Comparison of ENCODE assay signal across 22 cellular contexts in genomic region chr4:28462766-28463165, GRCh38.
A peak's percentile ranks its signal among the peaks of the same experiment; 100 is the strongest.
DNase-seq lines count a peak whose midpoint lies in the region; ATAC-seq and TF ChIP-seq lines count a peak whose summit lies in the region.
"Had no signal": no experiment of that assay in that cellular context is flagged by ENCODE, and none has a peak within 500 bp of the region (broad histone marks: within the 10 kb centered on the region; RNA-seq: fewer than 3 reads in every experiment).

No MANE protein-coding gene starts in this region.

- no peaks in the 10 kb centered on the region for H3K36me3 ChIP-seq in PC-9 (ENCODE audit: low read depth)
- no peaks in the 10 kb centered on the region for H3K36me3 ChIP-seq in BE2C
- H3K36me3 ChIP-seq: brain microvascular endothelial cell, prostate gland, upper lobe of right lung had no signal

- BruUV-seq in PC-9 (replicated peaks; lab: Mats Ljungman, UMichigan), result no TSS peak

- no peaks in the 10 kb centered on the region for H3K9me2 ChIP-seq in PC-9 (ENCODE audit: insufficient read depth)

- H3F3A ChIP-seq in PC-9 (ENCODE audit: insufficient read depth, low read depth), result no peaks in the 10 kb centered on the region

- intact Hi-C loops in PC-9 (cut with micrococcal nuclease; ENCODE audit: unreplicated experiment), result no loop called here

- H3K27me3 ChIP-seq in PC-9 (ENCODE audit: insufficient read depth, low read depth) (no peaks in the 10 kb centered on the region), BE2C (no peaks in the 10 kb centered on the region)
- H3K27me3 ChIP-seq: brain microvascular endothelial cell, upper lobe of right lung had no signal

- H4K20me1 ChIP-seq in PC-9 (ENCODE audit: insufficient read depth), result no peaks in the 10 kb centered on the region

- no peaks in the 10 kb centered on the region for H3K4me1 ChIP-seq in PC-9 (replicated peaks; ENCODE audit: insufficient read depth)
- no peaks in the 10 kb centered on the region for H3K4me1 ChIP-seq in BE2C
- H3K4me1 ChIP-seq: prostate gland, upper lobe of right lung had no signal

- H3K4me2 ChIP-seq in PC-9, result no peak overlapping the region

- H2AFZ ChIP-seq in PC-9, result peak overlapping the region; percentile 47; the same call in 1 of the 2 replicates

- H3K4me3 ChIP-seq in PC-9 (no peak overlapping the region), fibroblast of mammary gland (ENCODE audit: control insufficient read depth, low read depth, low read length) (no peak overlapping the region), BE2C (ENCODE audit: low read depth, low read length) (no peak overlapping the region)
- H3K4me3 ChIP-seq: prostate gland, upper lobe of right lung had no signal

- H3K9me3 ChIP-seq in PC-9 (ENCODE audit: insufficient read depth, low read depth) (no peaks in the 10 kb centered on the region), BE2C (no peaks in the 10 kb centered on the region)
- H3K9me3 ChIP-seq: prostate gland, upper lobe of right lung had no signal

- CTCF ChIA-PET in PC-9 (lab: Charles Lee), result no interaction called here

- POLR2A ChIA-PET in PC-9 (lab: Charles Lee; ENCODE audit: unreplicated experiment), result no interaction called here

- DNase-seq in NCI-H510A treated with DMSO at 0.1 percent for 48 hours (lab: John Stamatoyannopoulos, UW) (peak; percentile 16), NCI-H510A (lab: John Stamatoyannopoulos, UW) (no peak), PC-9 (no peak), fibroblast of mammary gland (ENCODE audit: low read depth) (peak; percentile 33), renal cortical epithelial cell (ENCODE audit: low read depth) (peak; percentile 5), KG1 (lab: John Stamatoyannopoulos, UW) (no peak), BE2C (no peak)
- DNase-seq: activated CD4-positive, alpha-beta T cell treated with anti-CD3 and anti-CD28 coated beads, Interleukin-2, amount 50 U/mL, for 48 hours; activated T-cell treated with anti-CD3 and anti-CD28 coated beads, Interleukin-2, amount 50 U/mL, for 24 hours; brain microvascular endothelial cell; CD4-positive, alpha-beta T cell; effector CD4-positive, alpha-beta T cell; KBM-7; naive thymus-derived CD4-positive, alpha-beta T cell; NCI-H1417 treated with DMSO at 0.1 percent for 48 hours; NCI-H226; stimulated activated naive CD8-positive, alpha-beta T cell treated with anti-CD3 and anti-CD28 coated beads, Interleukin-15, amount 100 ng/mL, for 72 hours; upper lobe of right lung had no signal

- H3K27ac ChIP-seq in PC-9, result no peak overlapping the region
- H3K27ac ChIP-seq: brain microvascular endothelial cell, HL-60, prostate gland, upper lobe of right lung had no signal

- H3K79me2 ChIP-seq in PC-9 (ENCODE audit: low read depth), result no peaks in the 10 kb centered on the region

- no peak; the same call in 1 of the 2 replicates for TF ChIP-seq CTCF in PC-9 (conservative IDR thresholded peaks at IDR 0.05)
- TF ChIP-seq CTCF in fibroblast of mammary gland (conservative IDR thresholded peaks at IDR 0.05; ENCODE audit: control insufficient read depth, insufficient read depth, low read depth, low read length), result peak; percentile 28
- no peak for TF ChIP-seq CTCF in BE2C (IDR thresholded peaks at IDR 0.05; ENCODE audit: low read depth, low read length)

- no peak for ATAC-seq in HG03196 (IDR thresholded peaks at IDR 0.05; ENCODE audit: unreplicated experiment)
- ATAC-seq: activated naive CD4-positive, alpha-beta T cell treated with anti-CD3 and anti-CD28 coated beads, Interleukin-2, amount 50 U/mL, for 72 hours; naive thymus-derived CD4-positive, alpha-beta T cell; stimulated activated naive CD8-positive, alpha-beta T cell treated with anti-CD3 and anti-CD28 coated beads, Interleukin-15, amount 100 ng/mL, for 72 hours; upper lobe of right lung had no signal

Comparison
In these comparisons a context has a peak if more than half of its experiments do, and no peak if none do; other contexts are left out.
1. DNase-seq: peak in NCI-H510A treated with DMSO at 0.1 percent for 48 hours (single experiment), fibroblast of mammary gland (single experiment) and renal cortical epithelial cell (single experiment); none in NCI-H510A (single experiment), PC-9 (0 of 2), KG1 (single experiment) and BE2C (single experiment).